1 cellular context compared by ENCODE assay signal in the genomic region with DNA sequence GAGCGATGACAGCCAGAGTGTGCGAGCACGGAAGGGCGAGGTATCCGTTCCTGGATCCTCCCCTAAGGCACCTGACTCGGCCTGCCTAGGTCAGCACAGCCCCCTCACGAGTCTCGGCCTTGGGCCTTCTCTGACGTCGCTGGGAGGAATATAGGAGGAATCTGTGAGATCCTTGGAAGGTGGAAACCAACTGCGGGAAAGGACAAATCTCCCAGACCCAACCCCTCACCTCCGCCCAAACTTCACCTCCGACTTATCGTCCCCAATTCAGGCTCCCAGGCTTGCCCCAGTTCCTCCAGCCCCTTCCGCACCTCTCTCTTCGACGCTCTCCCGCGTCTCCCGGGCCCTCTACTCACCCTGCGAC.
TF ChIP-seq lines count a peak whose summit lies in the region.

No MANE protein-coding gene starts in this region.

TF ChIP-seq in GM12878, 131 proteins besides CTCF, POLR2A, EP300 and RAD21:
- TF ChIP-seq BACH1 (IDR thresholded peaks at IDR 0.05; ENCODE audit: borderline replicate concordance) (no peak), BHLHE40 (IDR thresholded peaks at IDR 0.05; ENCODE audit: borderline replicate concordance in 1 of 2, low read depth in 2 of 2, low read length in 1 of 2) (peak in 1 of 2 experiments; percentile 44; a peak in 1 of 4 replicates), SRF (IDR thresholded peaks at IDR 0.05; ENCODE audit: low read depth in 2 of 2, low read length in 2 of 2) (no peak), POLR2AphosphoS5 (IDR thresholded peaks at IDR 0.05; ENCODE audit: low read length) (0 out of 2 replicates have a peak, but pooled peaks have one; percentile 27), JUNB (IDR thresholded peaks at IDR 0.05) (no peak), SREBF2 (IDR thresholded peaks at IDR 0.05; ENCODE audit: low read length) (no peak), POU2F2 (IDR thresholded peaks at IDR 0.05; ENCODE audit: borderline replicate concordance, low read depth, low read length) (0 out of 3 replicates have a peak, but pooled peaks have one; percentile 13), NFYA (IDR thresholded peaks at IDR 0.05; ENCODE audit: borderline replicate concordance, low read depth, low read length) (no peak), PKNOX1 (IDR thresholded peaks at IDR 0.05) (peak; percentile 14; the same call in 1 of the 2 replicates), TAF1 (IDR thresholded peaks at IDR 0.05; ENCODE audit: borderline replicate concordance, low read depth, low read length) (0 out of 2 replicates have a peak, but pooled peaks have one; percentile 38), KLF5 (IDR thresholded peaks at IDR 0.05; ENCODE audit: partially characterized antibody) (no peak), SIX5 (IDR thresholded peaks at IDR 0.05; ENCODE audit: low read depth, low read length, severe bottlenecking) (peak; percentile 13), ZNF622 (IDR thresholded peaks at IDR 0.05) (no peak), GABPA (IDR thresholded peaks at IDR 0.05; ENCODE audit: low read depth) (no peak), ZNF274 (IDR thresholded peaks at IDR 0.05; ENCODE audit: insufficient read depth, insufficient read length) (no peak), NR2C2 (IDR thresholded peaks at IDR 0.05; ENCODE audit: borderline replicate concordance, control insufficient read depth, insufficient read length, low read depth) (no peak), SP1 (IDR thresholded peaks at IDR 0.05; ENCODE audit: low read depth, low read length) (no peak), EED (IDR thresholded peaks at IDR 0.05; ENCODE audit: low read depth) (no peak), SMAD5 (IDR thresholded peaks at IDR 0.05; ENCODE audit: low read depth) (no peak)
- TF ChIP-seq, protein P1, sequence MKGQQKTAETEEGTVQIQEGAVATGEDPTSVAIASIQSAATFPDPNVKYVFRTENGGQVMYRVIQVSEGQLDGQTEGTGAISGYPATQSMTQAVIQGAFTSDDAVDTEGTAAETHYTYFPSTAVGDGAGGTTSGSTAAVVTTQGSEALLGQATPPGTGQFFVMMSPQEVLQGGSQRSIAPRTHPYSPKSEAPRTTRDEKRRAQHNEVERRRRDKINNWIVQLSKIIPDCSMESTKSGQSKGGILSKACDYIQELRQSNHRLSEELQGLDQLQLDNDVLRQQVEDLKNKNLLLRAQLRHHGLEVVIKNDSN (IDR thresholded peaks at IDR 0.05; ENCODE audit: borderline replicate concordance, extremely low read length, insufficient read depth, low read depth, low read length), result peak; percentile 22
- TF ChIP-seq, protein P2, sequence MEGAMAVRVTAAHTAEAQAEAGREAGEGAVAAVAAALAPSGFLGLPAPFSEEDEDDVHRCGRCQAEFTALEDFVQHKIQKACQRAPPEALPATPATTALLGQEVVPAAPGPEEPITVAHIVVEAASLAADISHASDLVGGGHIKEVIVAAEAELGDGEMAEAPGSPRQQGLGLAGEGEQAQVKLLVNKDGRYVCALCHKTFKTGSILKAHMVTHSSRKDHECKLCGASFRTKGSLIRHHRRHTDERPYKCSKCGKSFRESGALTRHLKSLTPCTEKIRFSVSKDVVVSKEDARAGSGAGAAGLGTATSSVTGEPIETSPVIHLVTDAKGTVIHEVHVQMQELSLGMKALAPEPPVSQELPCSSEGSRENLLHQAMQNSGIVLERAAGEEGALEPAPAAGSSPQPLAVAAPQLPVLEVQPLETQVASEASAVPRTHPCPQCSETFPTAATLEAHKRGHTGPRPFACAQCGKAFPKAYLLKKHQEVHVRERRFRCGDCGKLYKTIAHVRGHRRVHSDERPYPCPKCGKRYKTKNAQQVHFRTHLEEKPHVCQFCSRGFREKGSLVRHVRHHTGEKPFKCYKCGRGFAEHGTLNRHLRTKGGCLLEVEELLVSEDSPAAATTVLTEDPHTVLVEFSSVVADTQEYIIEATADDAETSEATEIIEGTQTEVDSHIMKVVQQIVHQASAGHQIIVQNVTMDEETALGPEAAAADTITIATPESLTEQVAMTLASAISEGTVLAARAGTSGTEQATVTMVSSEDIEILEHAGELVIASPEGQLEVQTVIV (IDR thresholded peaks at IDR 0.05; ENCODE audit: borderline replicate concordance, partially characterized antibody), result no peak
- TF ChIP-seq, protein P3, sequence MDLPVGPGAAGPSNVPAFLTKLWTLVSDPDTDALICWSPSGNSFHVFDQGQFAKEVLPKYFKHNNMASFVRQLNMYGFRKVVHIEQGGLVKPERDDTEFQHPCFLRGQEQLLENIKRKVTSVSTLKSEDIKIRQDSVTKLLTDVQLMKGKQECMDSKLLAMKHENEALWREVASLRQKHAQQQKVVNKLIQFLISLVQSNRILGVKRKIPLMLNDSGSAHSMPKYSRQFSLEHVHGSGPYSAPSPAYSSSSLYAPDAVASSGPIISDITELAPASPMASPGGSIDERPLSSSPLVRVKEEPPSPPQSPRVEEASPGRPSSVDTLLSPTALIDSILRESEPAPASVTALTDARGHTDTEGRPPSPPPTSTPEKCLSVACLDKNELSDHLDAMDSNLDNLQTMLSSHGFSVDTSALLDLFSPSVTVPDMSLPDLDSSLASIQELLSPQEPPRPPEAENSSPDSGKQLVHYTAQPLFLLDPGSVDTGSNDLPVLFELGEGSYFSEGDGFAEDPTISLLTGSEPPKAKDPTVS (IDR thresholded peaks at IDR 0.05; ENCODE audit: low read depth, low read length), result no peak
TF ChIP-seq in GM12878: peak in this region for 7.
